8 cellular contexts compared by ENCODE assay signal in the genomic region with DNA sequence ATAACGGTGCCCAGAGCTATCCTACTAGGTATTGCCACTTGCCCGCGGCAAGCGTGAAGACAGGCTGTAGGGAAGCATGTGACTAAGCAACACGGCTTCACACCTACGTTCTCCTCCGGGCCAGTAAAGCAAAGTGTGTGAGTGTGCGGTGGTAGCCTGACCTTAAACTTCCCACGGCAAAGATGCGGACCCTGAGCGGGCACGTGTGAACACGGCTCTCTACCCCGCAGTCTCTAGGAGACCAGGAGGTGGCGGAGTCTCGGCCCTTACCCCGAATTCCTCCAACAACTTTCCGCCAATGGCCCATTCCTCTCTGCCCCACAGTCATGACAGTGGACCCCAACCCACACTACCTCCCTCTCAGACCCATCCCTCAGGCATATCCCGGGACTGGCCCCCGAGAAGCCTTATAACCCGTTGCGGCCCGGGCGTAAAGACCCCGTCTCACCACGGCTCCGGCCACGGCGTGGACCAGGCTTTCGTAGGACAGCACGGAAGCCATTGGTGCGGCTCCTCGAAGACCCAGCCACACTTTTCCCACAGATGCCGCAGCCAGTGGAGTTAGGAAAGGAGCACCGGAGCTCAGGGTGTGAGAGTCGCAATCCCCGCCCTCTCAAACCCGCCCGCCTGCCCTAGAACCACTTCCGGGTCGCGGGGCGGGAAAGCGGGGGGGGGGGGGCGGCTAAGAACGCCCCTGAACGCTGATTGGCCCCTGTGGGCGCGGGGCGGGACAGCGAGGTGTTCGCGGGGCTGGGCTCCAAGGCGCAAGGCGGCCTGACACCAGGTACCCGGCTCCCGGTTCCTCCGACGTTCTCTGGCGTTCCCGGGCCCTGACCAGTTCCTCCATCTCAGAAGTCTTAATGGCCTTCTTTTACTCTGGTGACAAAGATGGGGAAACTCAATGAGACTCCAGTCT. TPM values are rescaled to one million over a fixed set of nuclear protein-coding genes. Genes with fewer than 3 reads are reported as not detected.
DNase-seq lines count a peak whose midpoint lies in the region; ATAC-seq and TF ChIP-seq lines count a peak whose summit lies in the region.

TSS of gene SLC25A17 (minus strand) at position 600 of the 916 bp plus-strand sequence. CDS start at position 502, 98 bp downstream.

- peak within 1 kb of the TSS; percentile 26 for H3K18ac ChIP-seq in IMR-90 (ENCODE audit: low read depth, low read length)

- H2BK120ac ChIP-seq in IMR-90 (ENCODE audit: low read depth, low read length) = peak within 1 kb of the TSS; percentile 74

- peak within 1 kb of the TSS; percentile 92 for H3K4ac ChIP-seq in IMR-90 (ENCODE audit: low read depth, low read length)

- H3K23ac ChIP-seq in IMR-90 (ENCODE audit: low read depth, low read length) = peak within 1 kb of the TSS; percentile 99

- H3K79me1 ChIP-seq in IMR-90 (ENCODE audit: low read depth in 1 of 2, low read length in 2 of 2) = peaks cover 31 to 37% of the 10 kb centered on the region in 2 experiments

- DNase-seq in CD8-positive, alpha-beta memory T cell = peak; percentile 79 to 91 (median 85)
- DNase-seq in IMR-90 (peak; percentile 69), activated T-cell treated with anti-CD3 and anti-CD28 coated beads for 1 hour (ENCODE audit: low read depth) (peak; percentile 86), epithelial cell of proximal tubule (ENCODE audit: low read depth) (no peak), mucosa of descending colon (peak; percentile 91 to 95 (median 93))
- DNase-seq in stimulated activated CD8-positive, alpha-beta memory T cell treated with anti-CD3 and anti-CD28 coated beads, Interleukin-4, amount 100 ng/mL, for 1 hour (ENCODE audit: low read depth in 2 of 2, low spot score in 1 of 2) = peak; percentile 66 to 81

- intact Hi-C loops in IMR-90 (cut with micrococcal nuclease) = loop anchor here (2.0 kb wide), 1 partner anchor 136 kb away; no protein-coding TSS in a partner anchor
- intact Hi-C loops in mucosa of descending colon (cut with DNase I, micrococcal nuclease) = no loop called here

- peaks cover 23% of the 10 kb centered on the region for H3K4me1 ChIP-seq in CD8-positive, alpha-beta memory T cell (ENCODE audit: insufficient read depth, low read length)
- H3K4me1 ChIP-seq in IMR-90 (ENCODE audit: control insufficient read depth, insufficient read depth, low read length) (no peaks in the 10 kb centered on the region), OCI-LY1 (ENCODE audit: insufficient read depth, low read length, severe bottlenecking) (peaks cover 34% of the 10 kb centered on the region), mucosa of descending colon (ENCODE audit: low read depth) (peaks cover 14% of the 10 kb centered on the region)

- peaks cover 11% of the 10 kb centered on the region for H3F3A ChIP-seq in OCI-LY1 (ENCODE audit: insufficient read depth, low read length)

- peak; percentile 38 for TF ChIP-seq CTCF in IMR-90 (conservative IDR thresholded peaks at IDR 0.05; ENCODE audit: low read depth, low read length)
- TF ChIP-seq CTCF in OCI-LY1 (IDR thresholded peaks at IDR 0.05; ENCODE audit: low read length) = peak; percentile 51; the same call in 1 of the 2 replicates
- TF ChIP-seq CTCF in epithelial cell of proximal tubule (conservative IDR thresholded peaks at IDR 0.05; ENCODE audit: low read depth, low read length) = peak; percentile 45
- peak; percentile 9 for TF ChIP-seq CTCF in mucosa of descending colon (IDR thresholded peaks at IDR 0.05)

- CTCF ChIA-PET in CD8-positive, alpha-beta memory T cell (lab: Charles Lee) = interaction anchor here (1.8 kb wide), 1 partner anchor 136 kb away, joined by 5 read pairs; no protein-coding TSS in a partner anchor
- CTCF ChIA-PET in IMR-90 (lab: Yijun Ruan, JAX) = interaction anchor here (0.6 to 1.3 kb wide), 5 partner anchors 10 to 279 kb away, joined by 3 to 6 read pairs (median 5); no protein-coding TSS in a partner anchor

- ATAC-seq in GM21360 (IDR thresholded peaks at IDR 0.05; ENCODE audit: unreplicated experiment) (peak; percentile 69), IMR-90 (ENCODE audit: low read depth) (peak; percentile 97), mucosa of descending colon (peak; percentile 98)

- H3K4me2 ChIP-seq in IMR-90 (ENCODE audit: low read depth, low read length) = peak within 1 kb of the TSS; percentile 97
- H3K4me2 ChIP-seq in OCI-LY1 (ENCODE audit: low read length) = peak within 1 kb of the TSS; percentile 97

- TF ChIP-seq POLR2A in IMR-90 (IDR thresholded peaks at IDR 0.05; ENCODE audit: low read depth, low read length) = peak; percentile 65

- peak within 1 kb of the TSS; percentile 88 for H3K4me3 ChIP-seq in CD8-positive, alpha-beta memory T cell (ENCODE audit: low read length)
- peak within 1 kb of the TSS; percentile 90 for H3K4me3 ChIP-seq in IMR-90 (ENCODE audit: insufficient read depth, low read depth, low read length)
- H3K4me3 ChIP-seq in OCI-LY1 (ENCODE audit: low read depth, low read length, poor library complexity, severe bottlenecking) = peak within 1 kb of the TSS; percentile 98
- peak within 1 kb of the TSS; percentile 99 for H3K4me3 ChIP-seq in epithelial cell of proximal tubule (ENCODE audit: low read depth, low read length)
- H3K4me3 ChIP-seq in mucosa of descending colon = peak within 1 kb of the TSS; percentile 83

- no peak within 1 kb of the TSS for H2BK20ac ChIP-seq in IMR-90 (ENCODE audit: low read depth, low read length)

- POLR2A ChIA-PET in CD8-positive, alpha-beta memory T cell (lab: Charles Lee) = interaction anchor here (0.5 to 1.1 kb wide), 5 partner anchors 9 to 467 kb away, joined by 3 to 5 read pairs (median 4); partner anchors contain the start of genes RANGAP1 and ST13
- POLR2A ChIA-PET in IMR-90 (lab: Charles Lee; ENCODE audit: unreplicated experiment) = interaction anchor here (0.6 to 1.0 kb wide), 3 partner anchors 10 to 600 kb away, joined by 3 to 5 read pairs (median 3); no protein-coding TSS in a partner anchor

- peak within 1 kb of the TSS; percentile 55 for H3K56ac ChIP-seq in IMR-90 (ENCODE audit: extremely low read depth, insufficient read depth, low read length)

- no TSS peak for BruUV-seq in IMR-90 (replicated peaks; lab: Mats Ljungman, UMichigan)

- H3K9me1 ChIP-seq in IMR-90 (ENCODE audit: insufficient read depth, low read length) = peaks cover 9% of the 10 kb centered on the region

- H3K9me3 Mint-ChIP-seq in CD8-positive, alpha-beta memory T cell = no peaks in the 10 kb centered on the region

- peak within 1 kb of the TSS; percentile 71 for H3K9ac ChIP-seq in IMR-90 (ENCODE audit: low read depth, low read length)
- H3K9ac ChIP-seq in OCI-LY1 (ENCODE audit: low read length) = peak within 1 kb of the TSS; percentile 93

- 0% methylated on average over 14 of the region's 61 CpGs; no CpG with 5 or more reads in 1 of the 2 experiments for WGBS in IMR-90 (ENCODE audit: extremely low coverage in 2 of 2, insufficient read length in 1 of 2), 2 experiments

- no peaks in the 10 kb centered on the region for H3K27me3 Mint-ChIP-seq in CD8-positive, alpha-beta memory T cell

- H3K36me3 ChIP-seq in CD8-positive, alpha-beta memory T cell (ENCODE audit: insufficient read depth, low read length) = no peaks in the 10 kb centered on the region
- H3K36me3 ChIP-seq in IMR-90 (ENCODE audit: control insufficient read depth, insufficient read depth, low read length) (no peaks in the 10 kb centered on the region), OCI-LY1 (ENCODE audit: insufficient read depth, low read length) (peaks cover 37% of the 10 kb centered on the region), mucosa of descending colon (ENCODE audit: low read depth) (no peaks in the 10 kb centered on the region)

- peak within 1 kb of the TSS; percentile 65 to 98 for H4K8ac ChIP-seq in IMR-90 (ENCODE audit: low read depth in 2 of 2, low read length in 2 of 2)

- peaks cover 29 to 46% (median 45%) of the 10 kb centered on the region in 3 donors for H3K4me1 Mint-ChIP-seq in CD8-positive, alpha-beta memory T cell

- H2BK15ac ChIP-seq in IMR-90 (ENCODE audit: low read depth, low read length) = no peak within 1 kb of the TSS

- H3K27ac ChIP-seq in CD8-positive, alpha-beta memory T cell (ENCODE audit: low read depth, low read length) = peak within 1 kb of the TSS; percentile 83
- peak within 1 kb of the TSS; percentile 74 for H3K27ac ChIP-seq in IMR-90 (ENCODE audit: insufficient read depth, low read length)
- peak within 1 kb of the TSS; percentile 83 for H3K27ac ChIP-seq in OCI-LY1 (ENCODE audit: low read depth, low read length, poor library complexity, severe bottlenecking)

- H2AK9ac ChIP-seq in IMR-90 (replicated peaks; ENCODE audit: low read depth, low read length, poor library complexity) = peak within 1 kb of the TSS; percentile 98

- no peaks in the 10 kb centered on the region for H3K9me2 ChIP-seq in OCI-LY1 (ENCODE audit: low read depth, low read length)

- peak within 1 kb of the TSS; percentile 87 for H4K91ac ChIP-seq in IMR-90 (ENCODE audit: insufficient read depth, low read depth, low read length)

- peak within 1 kb of the TSS; percentile 92 for H3K14ac ChIP-seq in IMR-90 (replicated peaks; ENCODE audit: low read depth, low read length)

- TF ChIP-seq RAD21 in IMR-90 (IDR thresholded peaks at IDR 0.05; ENCODE audit: low read length) = peak; percentile 16; the same call in 1 of the 2 replicates

- H3K79me2 ChIP-seq in OCI-LY1 (ENCODE audit: insufficient read depth, low read length) = peaks cover 43% of the 10 kb centered on the region

- peak within 1 kb of the TSS; percentile 88 for H2AK5ac ChIP-seq in IMR-90 (ENCODE audit: low read depth, low read length)

- peaks cover 0 to 26% (median 5%) of the 10 kb centered on the region in 3 donors for H3K36me3 Mint-ChIP-seq in CD8-positive, alpha-beta memory T cell

- H3K4me3 Mint-ChIP-seq in CD8-positive, alpha-beta memory T cell = peak within 1 kb of the TSS; percentile 90 to 98 (median 97)

- peak within 1 kb of the TSS; percentile 79 for H2BK5ac ChIP-seq in IMR-90 (ENCODE audit: low read depth, low read length, poor library complexity, severe bottlenecking)

- dilution Hi-C loops in IMR-90 (cut with HindIII; ENCODE audit: low sequenced_read_pairs, unreplicated experiment) = no loop called here

- H2AFZ ChIP-seq in IMR-90 (replicated peaks; ENCODE audit: low read length, poor library complexity) (peak within 1 kb of the TSS; percentile 100), OCI-LY1 (ENCODE audit: low read length) (peak within 1 kb of the TSS; percentile 71; the same call in 1 of the 2 replicates)

- H3K9me3 ChIP-seq in CD8-positive, alpha-beta memory T cell (ENCODE audit: low read length) = no peaks in the 10 kb centered on the region
- H3K9me3 ChIP-seq in IMR-90 (ENCODE audit: control insufficient read depth, insufficient read depth, low read length) (no peaks in the 10 kb centered on the region), OCI-LY1 (ENCODE audit: low read length) (no peaks in the 10 kb centered on the region; the same call in 1 of the 2 replicates), mucosa of descending colon (no peaks in the 10 kb centered on the region)

- no peaks in the 10 kb centered on the region for H3K27me3 ChIP-seq in CD8-positive, alpha-beta memory T cell (ENCODE audit: insufficient read depth, low read length, poor library complexity, severe bottlenecking)
- no peaks in the 10 kb centered on the region for H3K27me3 ChIP-seq in IMR-90 (ENCODE audit: control insufficient read depth, insufficient read depth, low read length)
- H3K27me3 ChIP-seq in OCI-LY1 (ENCODE audit: insufficient read depth, low read length) = no peaks in the 10 kb centered on the region

- no peaks in the 10 kb centered on the region; the same call in 1 of the 2 replicates for H4K20me1 ChIP-seq in IMR-90 (ENCODE audit: insufficient read depth, low read length)
- H4K20me1 ChIP-seq in OCI-LY1 (ENCODE audit: insufficient read depth, low read length) = no peaks in the 10 kb centered on the region

- in situ Hi-C loops in IMR-90 (cut with MboI; ENCODE audit: low sequenced_read_pairs) = no loop called here

- H4K5ac ChIP-seq in IMR-90 (ENCODE audit: low read depth, low read length) = peak within 1 kb of the TSS; percentile 63

- H3K27ac Mint-ChIP-seq in CD8-positive, alpha-beta memory T cell = peak within 1 kb of the TSS; percentile 85 to 99 (median 96)

RNA-seq across cellular contexts. Expression of gene SLC25A17, which starts in this region (rescaled TPM):
- 10 to 100 TPM; 31.4 to 35.1 TPM for total RNA-seq in CD8-positive, alpha-beta memory T cell
- 17.6 TPM for polyA plus RNA-seq in CD8-positive, alpha-beta memory T cell
- total RNA-seq in IMR-90 (2012; rRNA removed) = 31.7 and 36.0 TPM in 2 replicates
- polyA plus RNA-seq in IMR-90 (2012; rRNA removed) = 15.2 and 19.6 TPM in 2 replicates
- polyA plus RNA-seq in IMR-90 (2012; cell fraction: cytosol; rRNA removed) = 7.3 and 8.4 TPM in 2 replicates
- polyA plus RNA-seq in IMR-90 (2012; cell fraction: nucleus; rRNA removed; ENCODE audit: low replicate concordance) = 4.1 and 21.8 TPM in 2 replicates
- 16.3 and 29.6 TPM in 2 replicates for total RNA-seq in epithelial cell of proximal tubule
- 10 to 100 TPM in 2 of 3 donors, 1 to 10 TPM in 1; 8.7 to 12.1 (median 11.9) TPM for total RNA-seq in mucosa of descending colon
